Comparison of ENCODE assay signal across 8 cellular contexts in the genomic region with DNA sequence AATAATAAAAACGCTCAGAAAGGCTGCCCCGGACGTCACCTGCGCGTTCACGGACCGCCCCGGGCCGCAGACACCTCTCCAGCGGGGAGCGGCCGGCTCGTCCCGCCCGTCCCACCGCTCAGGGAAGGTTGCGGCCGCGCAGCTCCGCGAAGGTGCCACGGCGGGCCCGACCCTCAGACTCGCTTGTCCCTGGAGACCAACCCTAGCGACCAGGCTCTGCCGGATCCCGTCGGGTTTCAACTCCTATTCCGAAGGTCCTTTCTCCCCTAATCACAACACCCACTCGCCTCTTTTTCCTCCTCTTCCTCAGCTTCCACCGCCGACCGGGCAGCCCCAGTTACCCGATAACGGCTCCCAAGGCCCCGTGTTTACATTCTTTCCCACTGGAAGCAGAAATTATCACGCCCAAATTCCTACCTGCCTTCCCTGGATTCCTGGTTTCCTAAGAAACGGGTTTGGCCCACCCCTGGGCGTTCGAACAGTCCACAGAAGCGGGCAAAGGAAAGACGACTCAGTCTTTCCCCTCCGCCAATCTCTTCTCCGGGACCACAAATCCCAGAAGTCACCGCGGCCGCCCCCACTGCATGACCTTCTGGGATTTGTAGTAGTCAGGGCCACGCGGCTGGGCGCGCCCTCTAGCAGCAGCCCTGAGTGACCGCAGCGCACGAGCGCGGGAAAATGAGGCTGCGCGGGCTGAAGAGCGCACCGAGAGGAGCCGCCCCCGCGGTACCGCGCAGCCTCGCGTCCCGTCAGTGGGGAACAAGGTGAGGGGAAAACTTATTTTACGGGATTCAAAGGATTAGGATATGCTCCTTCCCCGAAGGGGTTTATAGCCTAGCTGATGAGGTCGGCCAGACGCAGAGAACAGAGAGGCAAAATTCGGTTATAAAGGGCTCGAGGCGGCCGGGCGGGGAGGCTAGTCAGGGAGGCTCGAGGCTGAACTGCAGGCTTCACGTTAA. TPM values are rescaled to one million over a fixed set of nuclear protein-coding genes. Genes with fewer than 3 reads are reported as not detected.
DNase-seq lines count a peak whose midpoint lies in the region; ATAC-seq, FAIRE-seq and TF ChIP-seq lines count a peak whose summit lies in the region.

A gene with protein sequence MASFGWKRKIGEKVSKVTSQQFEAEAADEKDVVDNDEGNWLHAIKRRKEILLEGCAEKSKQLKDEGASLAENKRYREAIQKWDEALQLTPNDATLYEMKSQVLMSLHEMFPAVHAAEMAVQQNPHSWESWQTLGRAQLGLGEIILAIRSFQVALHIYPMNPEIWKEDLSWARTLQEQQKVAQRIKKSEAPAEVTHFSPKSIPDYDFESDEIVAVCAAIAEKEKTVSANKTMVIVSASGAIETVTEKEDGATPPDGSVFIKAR (minus strand): TSS at position 555 of the 959 bp plus-strand sequence. CDS start 8,943 bp downstream, outside the sequence.

- ATAC-seq in GM18520 (IDR thresholded peaks at IDR 0.05; ENCODE audit: unreplicated experiment): peak; percentile 87
- ATAC-seq in HG03064 (IDR thresholded peaks at IDR 0.05; ENCODE audit: low read depth, unreplicated experiment): peak; percentile 81
- ATAC-seq in gastrocnemius medialis: peak; percentile 96

- WGBS in iPS DF 6.9 (ENCODE audit: insufficient coverage, insufficient read length): no CpG with 5 or more reads among the region's 80 CpGs

- H3K4me1 ChIP-seq in iPS DF 6.9 (ENCODE audit: control insufficient read depth, insufficient read depth, low read length): no peaks in the 10 kb centered on the region
- H3K4me1 ChIP-seq in gastrocnemius medialis: peaks cover 10% of the 10 kb centered on the region in 2 donors

- peak within 1 kb of the TSS; percentile 87 for H3K4me3 ChIP-seq in brain microvascular endothelial cell (ENCODE audit: low read depth, low read length)
- H3K4me3 ChIP-seq in iPS DF 6.9 (ENCODE audit: low read length): peak within 1 kb of the TSS; percentile 78
- peak within 1 kb of the TSS; percentile 82 to 98 (median 85) for H3K4me3 ChIP-seq in gastrocnemius medialis

- peak; percentile 64 for TF ChIP-seq CTCF in brain microvascular endothelial cell (IDR thresholded peaks at IDR 0.05; ENCODE audit: low read depth, low read length, missing control alignments)
- peak; percentile 25 to 75 (median 60) for TF ChIP-seq CTCF in gastrocnemius medialis (IDR thresholded peaks at IDR 0.05 in 4 of 5, conservative IDR thresholded peaks at IDR 0.05 in 1 of 5)

- in situ Hi-C loops in brain microvascular endothelial cell (cut with HindIII; ENCODE audit: low pct_ligation_motif_present, low sequenced_read_pairs): no loop called here
- in situ Hi-C loops in gastrocnemius medialis (cut with MboI; ENCODE audit: low sequenced_read_pairs in 4 of 4): loop anchor here in 1 of 4 donors (10.0 kb wide), 1 partner anchor 129 kb away; no protein-coding TSS in a partner anchor

- intact Hi-C loops in gastrocnemius medialis (cut with DNase I; ENCODE audit: low total_unique reads): loop anchor here (1.0 to 5.0 kb wide), 5 partner anchors 43 to 1149 kb away; a partner anchor contains a TSS

- H3K36me3 ChIP-seq in brain microvascular endothelial cell (replicated peaks) (peaks cover 3% of the 10 kb centered on the region), iPS DF 6.9 (ENCODE audit: control insufficient read depth, insufficient read depth, low read length) (no peaks in the 10 kb centered on the region), gastrocnemius medialis (no peaks in the 10 kb centered on the region)

- H3K27me3 ChIP-seq in brain microvascular endothelial cell (replicated peaks) (no peaks in the 10 kb centered on the region), iPS DF 6.9 (ENCODE audit: control insufficient read depth, insufficient read depth, low read length) (no peaks in the 10 kb centered on the region), gastrocnemius medialis (no peaks in the 10 kb centered on the region)

- H3K9me3 ChIP-seq in iPS DF 6.9 (ENCODE audit: control insufficient read depth, insufficient read depth, low read length) (no peaks in the 10 kb centered on the region), gastrocnemius medialis (no peaks in the 10 kb centered on the region)

- H3K27ac ChIP-seq in brain microvascular endothelial cell: peak within 1 kb of the TSS; percentile 59
- H3K27ac ChIP-seq in iPS DF 6.9 (ENCODE audit: low read length): no peak within 1 kb of the TSS
- peak within 1 kb of the TSS; percentile 91 to 95 (median 92) for H3K27ac ChIP-seq in gastrocnemius medialis

- peak; percentile 61 for TF ChIP-seq POLR2A in gastrocnemius medialis (IDR thresholded peaks at IDR 0.05)

- FAIRE-seq in A204.1 (lab: Jason Lieb, UNC): peak; percentile 86
- FAIRE-seq in TTC549 (lab: Jason Lieb, UNC): peak; percentile 61

- DNase-seq in NCI-H2107 (lab: John Stamatoyannopoulos, UW): peak; percentile 96
- DNase-seq in brain microvascular endothelial cell: peak; percentile 95
- DNase-seq in iPS DF 6.9 (ENCODE audit: low read depth, low spot score): peak; percentile 88
- DNase-seq in gastrocnemius medialis: peak; percentile 94

RNA-seq across cellular contexts. Expression of the gene that starts here (rescaled TPM):
- total RNA-seq in gastrocnemius medialis: 10 to 100 TPM; 20.2 to 49.0 (median 32.6) TPM
